Comparison of ENCODE assay signal across 20 cellular contexts in genomic region chr11:64947202-64947814, GRCh38. TPM values are rescaled to one million over a fixed set of nuclear protein-coding genes. Genes with fewer than 3 reads are reported as not detected.
DNase-seq lines count a peak whose midpoint lies in the region; ATAC-seq and TF ChIP-seq lines count a peak whose summit lies in the region.
"Had no signal": no experiment of that assay in that cellular context is flagged by ENCODE, and none has a peak within 500 bp of the region (broad histone marks: within the 10 kb centered on the region; RNA-seq: fewer than 3 reads in every experiment).

No MANE protein-coding gene starts in this region.

- TF ChIP-seq CTCF in HCT116 (IDR thresholded peaks at IDR 0.05 in 2 of 3, conservative IDR thresholded peaks at IDR 0.05 in 1 of 3; ENCODE audit: borderline replicate concordance in 1 of 3, insufficient read depth in 1 of 3, low read depth in 2 of 3, low read length in 2 of 3), result no peak
- TF ChIP-seq CTCF in choroid plexus epithelial cell (conservative IDR thresholded peaks at IDR 0.05; ENCODE audit: low read depth, low read length), result peak; percentile 48

- H4K20me1 ChIP-seq in HCT116 (ENCODE audit: insufficient read depth), result no peaks in the 10 kb centered on the region

- no peaks in the 10 kb centered on the region for H3K79me2 ChIP-seq in HCT116 (ENCODE audit: insufficient read depth, low read length)

- CTCF ChIA-PET in HCT116 (lab: Charles Lee), result interaction anchor here (0.9 kb wide), 1 partner anchor 67 kb away, joined by 3 read pairs; the partner anchor contains the start of gene ARL2

- no peak for TF ChIP-seq POLR2A in HCT116 (IDR thresholded peaks at IDR 0.05; ENCODE audit: borderline replicate concordance, extremely low read depth, insufficient read depth, insufficient read length)

- intact Hi-C loops in HCT116 (cut with micrococcal nuclease), result no loop called here

- H3K4me3 ChIP-seq in HCT116 (replicated peaks in 1 of 2; ENCODE audit: low read depth in 1 of 2, low read length in 2 of 2) (no peak overlapping the region), choroid plexus epithelial cell (ENCODE audit: low read depth, low read length) (no peak overlapping the region)
- H3K4me3 ChIP-seq: dorsolateral prefrontal cortex, esophagus squamous epithelium, Peyer's patch, upper lobe of left lung had no signal

- POLR2A ChIA-PET in HCT116 (lab: Charles Lee), result no interaction called here

- H3K36me3 ChIP-seq in HCT116 (ENCODE audit: control insufficient read depth in 1 of 2, insufficient read depth in 2 of 2, low read length in 2 of 2), result no peaks in the 10 kb centered on the region
- H3K36me3 ChIP-seq: esophagus squamous epithelium, Peyer's patch, upper lobe of left lung had no signal

- ATAC-seq in HCT116 (0 out of 2 replicates have a peak, but pooled peaks have one; percentile 30), GM21526 (IDR thresholded peaks at IDR 0.05; ENCODE audit: low FRiP score, unreplicated experiment) (no peak)

- no peak overlapping the region for H2AFZ ChIP-seq in HCT116 (ENCODE audit: low read depth, low read length, poor library complexity, severe bottlenecking)

- peak; percentile 10 for DNase-seq in AG08395 (ENCODE audit: low spot score)
- no peak for DNase-seq in HCT116 (ENCODE audit: low read depth, low spot score)
- peak; percentile 50 for DNase-seq in choroid plexus epithelial cell (ENCODE audit: low read depth)
- peak; percentile 20 for DNase-seq in kidney tubule cell (ENCODE audit: low spot score)
- DNase-seq in NCI-H226, result no peak
- no peak for DNase-seq in NCI-H2107 treated with DMSO at 0.1 percent for 48 hours (lab: John Stamatoyannopoulos, UW; ENCODE audit: unreplicated experiment)
- no peak for DNase-seq in NCI-H2196 treated with DMSO at 0.1 percent for 48 hours (lab: John Stamatoyannopoulos, UW; ENCODE audit: unreplicated experiment)
- DNase-seq: activated CD4-positive, alpha-beta T cell treated with anti-CD3 and anti-CD28 coated beads, Interleukin-2, amount 50 U/mL, for 48 hours; activated T-cell treated with anti-CD3 and anti-CD28 coated beads, Interleukin-2, amount 50 U/mL, for 48 hours; dorsolateral prefrontal cortex; esophagus squamous epithelium; hippocampal formation; kidney glomerular epithelial cell; NCI-H1092; NCI-H748 treated with DMSO at 0.1 percent for 48 hours; Peyer's patch; stimulated activated naive CD4-positive, alpha-beta T cell treated with Interleukin-2 at 50 U/mL for 16 hours; upper lobe of left lung had no signal

- H3K4me2 ChIP-seq in HCT116 (ENCODE audit: low read length), result no peak overlapping the region

- RAD21 ChIA-PET in HCT116 (lab: Charles Lee; ENCODE audit: low non-redundant PET in 1 of 2, low total read pairs in 2 of 2, uncharacterized antibody in 2 of 2, unreplicated experiment in 2 of 2), result no interaction called here

- H3K9ac ChIP-seq in HCT116 (ENCODE audit: low read length), result no peak overlapping the region

- H3K27me3 ChIP-seq in HCT116 (ENCODE audit: insufficient read depth, low read length), result no peaks in the 10 kb centered on the region
- H3K27me3 ChIP-seq: Peyer's patch, upper lobe of left lung had no signal

- no peak overlapping the region for H3K27ac ChIP-seq in HCT116 (ENCODE audit: low read depth, low read length)
- H3K27ac ChIP-seq: dorsolateral prefrontal cortex, esophagus squamous epithelium, Peyer's patch, upper lobe of left lung had no signal

- TF ChIP-seq RAD21 in HCT116 (IDR thresholded peaks at IDR 0.05; ENCODE audit: low read depth), result no peak

- no peaks in the 10 kb centered on the region for H3K4me1 ChIP-seq in HCT116 (ENCODE audit: control insufficient read depth in 1 of 2, insufficient read depth in 2 of 2, low read length in 2 of 2)
- H3K4me1 ChIP-seq: esophagus squamous epithelium, Peyer's patch, upper lobe of left lung had no signal

- no peaks in the 10 kb centered on the region for H3K9me3 ChIP-seq in HCT116 (ENCODE audit: control insufficient read depth in 1 of 2, insufficient read depth in 1 of 2, low read depth in 1 of 2, low read length in 2 of 2)
- H3K9me3 ChIP-seq: esophagus squamous epithelium, Peyer's patch, upper lobe of left lung had no signal

- no peaks in the 10 kb centered on the region for H3K9me2 ChIP-seq in HCT116 (ENCODE audit: insufficient read depth)

- BruUV-seq in HCT116 (replicated peaks; lab: Mats Ljungman, UMichigan), result no TSS peak

TF ChIP-seq in HCT116, 20 proteins besides CTCF, POLR2A, EP300 and RAD21:
- TF ChIP-seq YY1 (IDR thresholded peaks at IDR 0.05; ENCODE audit: extremely low read depth, insufficient replicate concordance, low read depth, low read length), result no peak
- TF ChIP-seq JUND (IDR thresholded peaks at IDR 0.05), result no peak
- TF ChIP-seq FOSL1 (IDR thresholded peaks at IDR 0.05; ENCODE audit: low read depth), result no peak
- no peak for TF ChIP-seq ZNF274 (IDR thresholded peaks at IDR 0.05; ENCODE audit: low read depth, low read length)
- no peak for TF ChIP-seq EGR1 (IDR thresholded peaks at IDR 0.05; ENCODE audit: low read depth)
TF ChIP-seq in HCT116: peak in this region for 0.

RNA-seq across cellular contexts. Expression of gene GPHA2, which starts 11.6 kb away (rescaled TPM):
- total RNA-seq in HCT116 (2021; ENCODE audit: unreplicated experiment), result not detected
- polyA plus RNA-seq in HCT116 (2012), result 0.23 TPM in 1 of 2 replicates, not detected in the other
- total RNA-seq: esophagus squamous epithelium, Peyer's patch, upper lobe of left lung had no signal
- polyA plus RNA-seq: IgD-negative memory B cell had no signal

RNA-seq across cellular contexts. Expression of gene PPP2R5B, which starts 22.8 kb away (rescaled TPM):
- total RNA-seq in HCT116 (2021; ENCODE audit: unreplicated experiment), result 10.9 TPM
- polyA plus RNA-seq in HCT116 (2012), result 14.2 and 15.1 TPM in 2 replicates

RNA-seq across cellular contexts. Expression of gene MAJIN, which starts 24.6 kb away (rescaled TPM):
- not detected for total RNA-seq in HCT116 (2021; ENCODE audit: unreplicated experiment)
- not detected in 2 replicates for polyA plus RNA-seq in HCT116 (2012)
- total RNA-seq: dorsolateral prefrontal cortex, esophagus squamous epithelium, Peyer's patch had no signal

RNA-seq across cellular contexts. Expression of gene ATG2A, which starts 30.3 kb away (rescaled TPM):
- total RNA-seq in HCT116 (2021; ENCODE audit: unreplicated experiment), result 24.7 TPM
- polyA plus RNA-seq in HCT116 (2012), result 16.7 and 18.3 TPM in 2 replicates

RNA-seq across cellular contexts. Expression of gene BATF2, which starts 49.5 kb away (rescaled TPM):
- total RNA-seq in HCT116 (2021; ENCODE audit: unreplicated experiment), result 2.1 TPM
- 1.9 and 2.3 TPM in 2 replicates for polyA plus RNA-seq in HCT116 (2012)

Comparison
In these comparisons a context has a peak if more than half of its experiments do, and no peak if none do; other contexts are left out.
1. DNase-seq: peak in AG08395 (single experiment), choroid plexus epithelial cell (single experiment) and kidney tubule cell (single experiment); none in HCT116 (single experiment), NCI-H226 (single experiment), NCI-H2107 treated with DMSO at 0.1 percent for 48 hours (single experiment) and NCI-H2196 treated with DMSO at 0.1 percent for 48 hours (single experiment).